Comparison of ENCODE assay signal across 8 cellular contexts in the genomic region with DNA sequence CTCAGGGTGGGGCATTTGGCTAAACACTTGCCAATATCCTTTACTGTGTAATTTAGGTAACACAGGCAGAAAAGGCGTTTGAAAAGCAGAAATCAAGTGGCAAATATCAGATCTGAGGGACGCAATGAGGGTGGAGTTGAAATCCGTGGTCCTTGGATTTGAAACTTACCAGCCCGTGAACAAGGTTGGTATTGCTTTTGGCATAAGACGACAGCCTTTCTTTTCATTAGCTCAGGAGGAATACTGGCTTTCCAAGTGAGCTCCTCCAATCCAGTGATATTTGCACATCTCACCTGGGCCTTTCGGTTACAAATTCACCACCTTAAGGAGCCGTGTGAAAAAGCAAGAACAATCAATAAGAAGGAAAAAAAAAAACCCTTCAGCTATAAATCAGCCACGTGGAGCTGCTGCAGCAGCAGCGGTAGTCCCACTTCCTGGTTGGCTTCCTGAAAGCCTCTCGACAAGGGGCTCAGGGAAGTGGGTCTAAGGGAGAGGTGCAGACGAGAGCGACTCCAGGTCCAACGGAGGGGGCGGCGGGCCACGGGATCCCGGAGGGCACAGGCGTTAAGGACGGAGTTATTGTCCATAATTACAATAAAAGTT. TPM values are rescaled to one million over a fixed set of nuclear protein-coding genes. Genes with fewer than 3 reads are reported as not detected.
DNase-seq lines count a peak whose midpoint lies in the region; TF ChIP-seq lines count a peak whose summit lies in the region.

No MANE protein-coding gene starts in this region.

- intact Hi-C loops in uterus (cut with DNase I; ENCODE audit: low total_unique reads) = no loop called here

- peak overlapping the region; percentile 91 for H3K4me3 Mint-ChIP-seq in HFFc6

- H3K36me3 ChIP-seq in esophagus (ENCODE audit: control insufficient read depth in 2 of 2, insufficient read depth in 2 of 2, low read length in 1 of 2) (no peaks in the 10 kb centered on the region), muscle layer of duodenum (ENCODE audit: control insufficient read depth in 1 of 2, insufficient read depth in 2 of 2, low read length in 2 of 2) (no peaks in the 10 kb centered on the region), uterus (no peaks in the 10 kb centered on the region)

- no peaks in the 10 kb centered on the region for H3K9me3 Mint-ChIP-seq in HFFc6

- peak overlapping the region; percentile 71 for H3K27ac Mint-ChIP-seq in HFFc6

- H3K4me3 ChIP-seq in esophagus (ENCODE audit: low read depth in 1 of 2, low read length in 2 of 2) = peak overlapping the region; percentile 73 to 94
- peak overlapping the region; percentile 87 to 88 for H3K4me3 ChIP-seq in muscle layer of duodenum (ENCODE audit: low read depth in 1 of 2, low read length in 2 of 2)
- H3K4me3 ChIP-seq in uterus = peak overlapping the region; percentile 61 to 99

- no peaks in the 10 kb centered on the region for H3K9me3 ChIP-seq in esophagus (ENCODE audit: control insufficient read depth in 2 of 2, insufficient read depth in 1 of 2, low read depth in 1 of 2, low read length in 1 of 2)
- H3K9me3 ChIP-seq in muscle layer of duodenum (ENCODE audit: control insufficient read depth in 1 of 2, low read length in 2 of 2) = no peaks in the 10 kb centered on the region
- no peaks in the 10 kb centered on the region for H3K9me3 ChIP-seq in uterus

- peak overlapping the region; percentile 88 to 90 for H3K27ac ChIP-seq in esophagus (ENCODE audit: low read depth in 2 of 2, low read length in 1 of 2)
- peak overlapping the region; percentile 87 for H3K27ac ChIP-seq in muscle layer of duodenum (ENCODE audit: low read length)
- peak overlapping the region; percentile 95 to 99 for H3K27ac ChIP-seq in uterus

- TF ChIP-seq CTCF in HFFc6 (IDR thresholded peaks at IDR 0.05) (no peak), uterus (IDR thresholded peaks at IDR 0.05) (no peak)

- no peaks in the 10 kb centered on the region; the same call in 1 of the 2 replicates for H3K27me3 Mint-ChIP-seq in HFFc6 (ENCODE audit: insufficient read depth)

- H3K4me1 ChIP-seq in esophagus (ENCODE audit: control insufficient read depth in 2 of 2, insufficient read depth in 2 of 2, low read length in 1 of 2) (no peaks in the 10 kb centered on the region), muscle layer of duodenum (ENCODE audit: control insufficient read depth in 1 of 2, insufficient read depth in 2 of 2, low read length in 2 of 2) (peaks cover 8 to 14% of the 10 kb centered on the region in 2 donors), uterus (no peaks in the 10 kb centered on the region)

- peak; percentile 41 for DNase-seq in activated CD4-positive, CD25-positive, alpha-beta regulatory T cell treated with anti-CD3 and anti-CD28 coated beads, Interleukin-2, amount 50 U/mL, for 72 hours
- DNase-seq in activated CD4-positive, CD25-positive, alpha-beta regulatory T cell (lab: John Stamatoyannopoulos, UW) = no peak
- DNase-seq in HFFc6 (no peak), NCI-H2029 (lab: John Stamatoyannopoulos, UW) (peak; percentile 67), uterus (no peak)
- peak; percentile 25 to 40 for DNase-seq in activated CD4-positive, alpha-beta T cell treated with anti-CD3 and anti-CD28 coated beads, Interleukin-2, amount 50 U/mL, for 48 hours

- H3K27me3 ChIP-seq in esophagus (ENCODE audit: control insufficient read depth in 1 of 2, insufficient read depth in 2 of 2, low read length in 2 of 2) = no peaks in the 10 kb centered on the region
- no peaks in the 10 kb centered on the region for H3K27me3 ChIP-seq in muscle layer of duodenum (ENCODE audit: low read depth, low read length)
- H3K27me3 ChIP-seq in uterus = no peaks in the 10 kb centered on the region

- no peak for TF ChIP-seq POLR2A in uterus (IDR thresholded peaks at IDR 0.05)

- 3 to 4% methylated on average over 19 of the region's 19 CpGs for WGBS in esophagus, 2 donors

- H3K36me3 Mint-ChIP-seq in HFFc6 (ENCODE audit: low read depth) = no peaks in the 10 kb centered on the region

- peaks cover 26% of the 10 kb centered on the region for H3K4me1 Mint-ChIP-seq in HFFc6 (ENCODE audit: low read depth)

RNA-seq across cellular contexts. Expression of gene GALNT7, which starts 0.7 kb away (rescaled TPM):
- 10 to 100 TPM; 10.9 to 24.3 (median 23.0) TPM for total RNA-seq in HFFc6 (2021; fragmentation: NEBNext Ultra II Directional; extraction: Animal tissue kit (Norgen Biotek cat#: 25700))
- 10 to 100 TPM; 13.6 to 15.1 TPM for polyA plus RNA-seq in esophagus
- 10 to 100 TPM in 3 of 4 donors, 1 to 10 TPM in 1; 7.7 to 48.2 (median 19.2) TPM for total RNA-seq in uterus

Comparison
In these comparisons a context has a peak if more than half of its experiments do, and no peak if none do; other contexts are left out.
1. DNase-seq: peak in activated CD4-positive, CD25-positive, alpha-beta regulatory T cell treated with anti-CD3 and anti-CD28 coated beads, Interleukin-2, amount 50 U/mL, for 72 hours (single experiment), NCI-H2029 (single experiment) and activated CD4-positive, alpha-beta T cell treated with anti-CD3 and anti-CD28 coated beads, Interleukin-2, amount 50 U/mL, for 48 hours (2 of 2); none in activated CD4-positive, CD25-positive, alpha-beta regulatory T cell (0 of 4), HFFc6 (single experiment) and uterus (0 of 2).
2. Peak in every context shown above with its lines, with median percentiles within 50 percentile points of each other: H3K27ac ChIP-seq and H3K4me3 ChIP-seq.